8 cellular contexts compared by ENCODE assay signal in the genomic region with DNA sequence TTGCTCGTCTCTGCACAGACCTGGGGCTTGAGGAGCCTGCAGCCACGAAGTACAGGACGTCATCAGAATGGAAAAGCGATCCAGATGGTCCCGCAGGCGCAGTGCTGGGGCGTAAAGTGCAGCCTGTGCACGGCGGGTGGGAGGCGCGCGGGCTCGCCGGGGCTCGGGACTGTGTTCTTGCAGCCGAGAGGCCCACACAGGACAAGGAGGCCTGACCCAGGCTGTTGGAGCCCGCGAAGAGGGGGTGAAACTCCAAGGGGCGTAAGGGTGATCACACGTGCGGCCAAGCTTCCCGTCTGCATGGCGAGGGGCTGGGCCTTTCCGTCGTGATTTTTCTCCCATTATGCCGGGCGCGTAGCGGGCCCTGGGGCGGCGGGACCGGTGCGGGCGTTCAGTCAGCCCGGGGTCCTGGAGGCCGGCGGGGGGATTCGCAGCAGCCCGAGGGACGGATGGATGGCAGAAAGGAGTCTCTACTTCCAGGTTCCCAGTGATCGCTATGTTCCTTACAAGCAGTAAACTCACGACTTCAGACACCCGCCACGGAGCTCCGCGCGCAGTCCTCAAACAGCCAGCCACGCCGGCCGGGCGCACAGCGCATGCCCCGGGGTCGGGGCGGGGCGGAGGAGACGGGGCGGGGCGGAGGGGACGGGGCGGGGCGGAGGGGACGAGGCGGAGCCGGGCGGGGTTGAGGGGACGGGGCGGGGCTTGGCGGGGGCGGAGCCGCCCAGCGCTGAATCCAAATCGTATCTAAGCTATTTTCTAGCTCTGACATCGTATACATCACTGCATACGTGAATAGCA.
DNase-seq lines count a peak whose midpoint lies in the region; ATAC-seq and TF ChIP-seq lines count a peak whose summit lies in the region.

No MANE protein-coding gene starts in this region.

- no peaks in the 10 kb centered on the region for H4K20me1 ChIP-seq in H9 (ENCODE audit: control insufficient read depth, insufficient read depth, insufficient read length)

- H3K79me1 ChIP-seq in H9 (ENCODE audit: insufficient read depth, low read depth, low read length, poor library complexity, severe bottlenecking): no peaks in the 10 kb centered on the region

- no peak overlapping the region for H2BK15ac ChIP-seq in H9 (ENCODE audit: low read depth, low read length)

- DNase-seq in CMK (ENCODE audit: low read depth) (peak; percentile 17), H9 (no peak), NCI-H2227 treated with DMSO at 0.1 percent for 48 hours (lab: John Stamatoyannopoulos, UW) (peak; percentile 61), choroid plexus epithelial cell (ENCODE audit: low read depth) (peak; percentile 93), left colon (peak; percentile 79 to 85)
- DNase-seq in activated CD4-positive, alpha-beta T cell treated with anti-CD3 and anti-CD28 coated beads for 36 hours: peak; percentile 91
- peak; percentile 62 to 82 for DNase-seq in stimulated activated CD4-positive, alpha-beta T cell treated with anti-CD3 and anti-CD28 coated beads, Interleukin-1b, Interleukin-23, amount 100 ng/mL, for 1 hour (ENCODE audit: low read depth in 2 of 2)

- no peaks in the 10 kb centered on the region for H3K9me3 ChIP-seq in H9 (ENCODE audit: control insufficient read depth, low read depth, low read length)

- H3K27ac Mint-ChIP-seq in H9: no peak overlapping the region
- peak overlapping the region; percentile 85 for H3K27ac Mint-ChIP-seq in activated CD4-positive, alpha-beta T cell treated with anti-CD3 and anti-CD28 coated beads for 36 hours

- H3K4me1 ChIP-seq in H9 (ENCODE audit: insufficient read depth, low read length): no peaks in the 10 kb centered on the region

- CTCF ChIA-PET in activated CD4-positive, alpha-beta T cell treated with anti-CD3 and anti-CD28 coated beads for 36 hours (lab: Charles Lee): interaction anchor here (0.6 to 1.5 kb wide), 4 partner anchors 38 to 1790 kb away, joined by 3 to 4 read pairs (median 3); no protein-coding TSS in a partner anchor

- H2AK5ac ChIP-seq in H9 (ENCODE audit: insufficient read length, low read length): no peak overlapping the region

- peaks cover 35% of the 10 kb centered on the region for H3K27me3 Mint-ChIP-seq in H9 (ENCODE audit: low read depth)
- H3K27me3 Mint-ChIP-seq in activated CD4-positive, alpha-beta T cell treated with anti-CD3 and anti-CD28 coated beads for 36 hours: peaks cover 4% of the 10 kb centered on the region

- H3K4me1 Mint-ChIP-seq in H9: peaks cover 11 to 13% of the 10 kb centered on the region in 2 experiments
- H3K4me1 Mint-ChIP-seq in activated CD4-positive, alpha-beta T cell treated with anti-CD3 and anti-CD28 coated beads for 36 hours: peaks cover 30% of the 10 kb centered on the region

- peak overlapping the region; percentile 49 for H3K14ac ChIP-seq in H9 (ENCODE audit: insufficient read depth, low read length)

- H3K4me3 Mint-ChIP-seq in H9: peak overlapping the region; percentile 79 to 87
- peak overlapping the region; percentile 72 for H3K4me3 Mint-ChIP-seq in activated CD4-positive, alpha-beta T cell treated with anti-CD3 and anti-CD28 coated beads for 36 hours

- no peak overlapping the region for H3T11ph ChIP-seq in H9 (ENCODE audit: low read length)

- peak overlapping the region; percentile 74 for H3K4me2 ChIP-seq in H9 (ENCODE audit: insufficient read depth, insufficient read length, low read length)

- no peak overlapping the region for H3K27ac ChIP-seq in H9 (ENCODE audit: insufficient read length, low read depth, low read length)

- no peak overlapping the region for H2BK120ac ChIP-seq in H9 (ENCODE audit: low read depth, low read length, poor library complexity, severe bottlenecking)

- no peaks in the 10 kb centered on the region; the same call in 1 of the 2 replicates for H3K27me3 ChIP-seq in H9 (ENCODE audit: insufficient read depth, low read length)

- WGBS in H9 (ENCODE audit: extremely low coverage, insufficient read length, low lambda C conversion rate): no CpG with 5 or more reads among the region's 75 CpGs

- H3K4me3 ChIP-seq in choroid plexus epithelial cell (ENCODE audit: low read depth, low read length): peak overlapping the region; percentile 77

- no peak overlapping the region for H2BK5ac ChIP-seq in H9 (ENCODE audit: insufficient read length, low read length)

- peaks cover 5% of the 10 kb centered on the region for H3K23me2 ChIP-seq in H9 (ENCODE audit: insufficient read length, low read depth, low read length, poor library complexity, severe bottlenecking)

- no peak overlapping the region for H3K23ac ChIP-seq in H9 (ENCODE audit: insufficient read length, low read depth, low read length)

- H3K4ac ChIP-seq in H9 (ENCODE audit: low read depth, low read length): no peak overlapping the region

- POLR2A ChIA-PET in activated CD4-positive, alpha-beta T cell treated with anti-CD3 and anti-CD28 coated beads for 36 hours (lab: Charles Lee): interaction anchor here (0.9 kb wide), 1 partner anchor 94 kb away, joined by 3 read pairs; no protein-coding TSS in a partner anchor

- no peak overlapping the region for H2AFZ ChIP-seq in H9 (ENCODE audit: low read length)

- H4K91ac ChIP-seq in H9 (ENCODE audit: insufficient read length, low read depth, low read length): no peak overlapping the region

- intact Hi-C loops in activated CD4-positive, alpha-beta T cell treated with anti-CD3 and anti-CD28 coated beads for 36 hours (cut with DNase I, micrococcal nuclease): loop anchor here in 1 of 2 experiments (1.0 to 2.0 kb wide), 9 partner anchors 23 to 508 kb away; a partner anchor contains a TSS
- intact Hi-C loops in left colon (cut with DNase I, micrococcal nuclease): no loop called here

- no peak overlapping the region for H3K56ac ChIP-seq in H9 (ENCODE audit: insufficient read length, low read depth, low read length)

- H3K9ac ChIP-seq in H9 (ENCODE audit: extremely low read depth, insufficient read length, low read length): peak overlapping the region; percentile 33

- H2BK12ac ChIP-seq in H9 (ENCODE audit: insufficient read length, low read depth, low read length): no peak overlapping the region

- H4K5ac ChIP-seq in H9 (ENCODE audit: insufficient read length, low read depth, low read length): no peak overlapping the region

- peaks cover 7 to 10% (median 8%) of the 10 kb centered on the region in 3 experiments; a peak in 6 of 7 replicates for H3K36me3 Mint-ChIP-seq in H9 (ENCODE audit: insufficient read depth in 1 of 3, low read depth in 3 of 3)
- H3K36me3 Mint-ChIP-seq in activated CD4-positive, alpha-beta T cell treated with anti-CD3 and anti-CD28 coated beads for 36 hours (ENCODE audit: low read depth): peaks cover 24% of the 10 kb centered on the region

- no peak overlapping the region for H2BK20ac ChIP-seq in H9 (ENCODE audit: low read depth, low read length, poor library complexity, severe bottlenecking)

- no peaks in the 10 kb centered on the region for H3K79me2 ChIP-seq in H9 (ENCODE audit: insufficient read depth, low read length)

- peak; percentile 84 for ATAC-seq in activated CD4-positive, alpha-beta T cell treated with anti-CD3 and anti-CD28 coated beads for 36 hours
- ATAC-seq in left colon (peak; percentile 98), GM21423 (IDR thresholded peaks at IDR 0.05; ENCODE audit: unreplicated experiment) (no peak)

- H3K18ac ChIP-seq in H9 (ENCODE audit: insufficient read length, low read depth, low read length): no peak overlapping the region

- H3K9me3 Mint-ChIP-seq in H9: peaks cover 49 to 61% of the 10 kb centered on the region in 2 experiments
- H3K9me3 Mint-ChIP-seq in activated CD4-positive, alpha-beta T cell treated with anti-CD3 and anti-CD28 coated beads for 36 hours (ENCODE audit: low read depth): peaks cover 4% of the 10 kb centered on the region

- H4K8ac ChIP-seq in H9 (replicated peaks; ENCODE audit: insufficient read length, low read depth, low read length): no peak overlapping the region

- TF ChIP-seq CTCF in H9 (conservative IDR thresholded peaks at IDR 0.05) (no peak), choroid plexus epithelial cell (conservative IDR thresholded peaks at IDR 0.05; ENCODE audit: low read depth, low read length) (no peak)
